Comparison of ENCODE assay signal across 12 cellular contexts in the genomic region with DNA sequence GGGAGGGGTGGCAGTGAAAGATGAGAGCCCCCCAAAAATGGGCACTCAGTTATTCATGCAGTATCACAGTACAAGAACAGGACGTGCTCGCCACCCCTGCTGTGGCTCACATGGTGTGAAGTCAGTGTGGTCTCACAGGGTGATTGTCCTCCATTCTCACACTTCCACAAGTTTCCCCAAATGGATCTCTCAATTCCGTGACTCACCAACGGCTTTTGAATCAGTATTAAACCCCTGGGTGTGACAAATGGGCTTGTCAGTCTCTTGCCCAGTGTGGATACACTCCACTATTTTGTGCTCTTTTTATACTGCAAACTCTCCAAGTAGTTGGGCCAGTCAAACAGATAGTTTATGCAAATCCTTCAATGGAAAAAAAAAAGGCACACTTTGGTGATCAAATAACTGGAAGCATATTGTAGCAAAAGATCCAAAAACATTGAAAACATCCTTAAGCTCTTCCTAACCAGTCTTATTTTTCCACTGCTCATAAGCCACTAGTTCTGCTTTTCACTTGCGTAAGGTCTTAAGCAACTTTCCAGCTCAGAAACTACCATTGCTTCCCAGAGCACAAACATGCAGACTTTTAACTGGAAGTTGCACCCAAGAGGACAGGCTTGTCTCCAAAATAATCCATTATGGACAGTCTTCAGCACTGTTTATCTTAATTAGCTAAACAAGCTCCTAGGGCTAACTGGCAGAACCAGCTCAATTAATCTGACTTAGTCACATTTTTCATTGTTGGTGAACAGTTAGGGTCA.
DNase-seq lines count a peak whose midpoint lies in the region; ATAC-seq and TF ChIP-seq lines count a peak whose summit lies in the region.
"Had no signal": no experiment of that assay in that cellular context is flagged by ENCODE, and none has a peak within 500 bp of the region (broad histone marks: within the 10 kb centered on the region; RNA-seq: fewer than 3 reads in every experiment).

No MANE protein-coding gene starts in this region.

- H3K9me3 Mint-ChIP-seq in activated naive CD8-positive, alpha-beta T cell treated with anti-CD3 and anti-CD28 coated beads for 36 hours: no peaks in the 10 kb centered on the region

- H3K27ac Mint-ChIP-seq in activated naive CD8-positive, alpha-beta T cell treated with anti-CD3 and anti-CD28 coated beads for 36 hours: no peak overlapping the region

- intact Hi-C loops in body of pancreas (cut with DNase I): no loop called here

- peaks cover 7% of the 10 kb centered on the region for H3K4me1 ChIP-seq in body of pancreas

- H3K36me3 Mint-ChIP-seq in activated naive CD8-positive, alpha-beta T cell treated with anti-CD3 and anti-CD28 coated beads for 36 hours: no peaks in the 10 kb centered on the region

- no peaks in the 10 kb centered on the region for H3K27me3 ChIP-seq in body of pancreas
- H3K27me3 ChIP-seq: brain microvascular endothelial cell had no signal

- no peak for TF ChIP-seq CTCF in body of pancreas (IDR thresholded peaks at IDR 0.05)

- DNase-seq in AG08395 (ENCODE audit: low spot score) (peak; percentile 20), KG1 (lab: John Stamatoyannopoulos, UW) (peak; percentile 7), body of pancreas (peak in 1 of 4 donors; percentile 22), medulla oblongata (ENCODE audit: extremely low spot score) (peak; percentile 32), T1000 (lab: John Stamatoyannopoulos, UW) (no peak), NCI-H345 treated with DMSO at 0.1 percent for 48 hours (lab: John Stamatoyannopoulos, UW; ENCODE audit: unreplicated experiment) (no peak)
- no peak for DNase-seq in activated naive CD8-positive, alpha-beta T cell treated with anti-CD3 and anti-CD28 coated beads for 36 hours
- DNase-seq in NK-92 treated with Interleukin-12 subunit alpha and Interleukin-12 subunit beta, amount 100 ng/mL, for 24 hours (lab: John Stamatoyannopoulos, UW): no peak
- DNase-seq: NCI-H2171, occipital lobe, SK-N-SH had no signal

- no peak overlapping the region for H3K4me3 ChIP-seq in body of pancreas

- 54 to 73% methylated on average over 5 of the region's 5 CpGs for WGBS in body of pancreas, 2 donors

- no peak for TF ChIP-seq POLR2A in body of pancreas (IDR thresholded peaks at IDR 0.05)

- H3K36me3 ChIP-seq in body of pancreas (replicated peaks in 1 of 2; ENCODE audit: insufficient read depth in 1 of 2, low read depth in 2 of 2): no peaks in the 10 kb centered on the region
- H3K36me3 ChIP-seq: brain microvascular endothelial cell had no signal

- no peaks in the 10 kb centered on the region for H3K27me3 Mint-ChIP-seq in activated naive CD8-positive, alpha-beta T cell treated with anti-CD3 and anti-CD28 coated beads for 36 hours

- H3K4me3 Mint-ChIP-seq in activated naive CD8-positive, alpha-beta T cell treated with anti-CD3 and anti-CD28 coated beads for 36 hours: no peak overlapping the region

- H3K4me1 Mint-ChIP-seq in activated naive CD8-positive, alpha-beta T cell treated with anti-CD3 and anti-CD28 coated beads for 36 hours: no peaks in the 10 kb centered on the region

- no peak overlapping the region for H3K27ac ChIP-seq in body of pancreas
- H3K27ac ChIP-seq: brain microvascular endothelial cell had no signal

- ATAC-seq in body of pancreas: peak; percentile 30

- H3K9me3 ChIP-seq in body of pancreas: no peaks in the 10 kb centered on the region
- H3K9me3 ChIP-seq: SK-N-SH had no signal

Comparison
In these comparisons a context has a peak if more than half of its experiments do, and no peak if none do; other contexts are left out.
1. DNase-seq: peak in AG08395 (single experiment), KG1 (single experiment) and medulla oblongata (single experiment); none in T1000 (single experiment), activated naive CD8-positive, alpha-beta T cell treated with anti-CD3 and anti-CD28 coated beads for 36 hours (single experiment), NCI-H345 treated with DMSO at 0.1 percent for 48 hours (single experiment) and NK-92 treated with Interleukin-12 subunit alpha and Interleukin-12 subunit beta, amount 100 ng/mL, for 24 hours (single experiment).